Comparison of ENCODE assay signal across 19 cellular contexts in genomic region chr13:86877449-86877848, GRCh38.
"Had no signal": no experiment of that assay in that cellular context is flagged by ENCODE, and none has a peak within 500 bp of the region (broad histone marks: within the 10 kb centered on the region; RNA-seq: fewer than 3 reads in every experiment).

No MANE protein-coding gene starts in this region.

- FAIRE-seq: kidney had no signal

- H3K9me3 ChIP-seq: esophagus squamous epithelium, prostate gland, right lobe of liver, testis, tibial nerve had no signal

- ATAC-seq: foreskin keratinocyte; left cardiac atrium; natural killer cell treated with Interleukin-12 subunit alpha and Interleukin-12 subunit beta and Interleukin-15 and Interleukin-18, amount 100 ng/mL, for 72 hours; right lobe of liver; stimulated activated naive B cell treated with anti-CD40 and anti-IgM and Interleukin-4, amounts not matched to agents 10 μg/mL and 1 μg/mL and 100 μg/mL, for 72 hours; stimulated activated naive CD8-positive, alpha-beta T cell treated with anti-CD3 and anti-CD28 coated beads, Interleukin-15, amount 100 ng/mL, for 72 hours had no signal

- H3K4me1 ChIP-seq: esophagus squamous epithelium, foreskin keratinocyte, neural progenitor cell, parathyroid adenoma, prostate gland, right lobe of liver, testis, tibial nerve had no signal

- H3K4me3 ChIP-seq: esophagus squamous epithelium, neural progenitor cell, prostate gland, right lobe of liver, testis, tibial nerve had no signal

- DNase-seq: effector memory CD4-positive, alpha-beta T cell; esophagus squamous epithelium; foreskin keratinocyte; kidney; left cardiac atrium; occipital lobe; retina; right lobe of liver; stimulated activated CD4-positive, alpha-beta T cell treated with anti-CD3 and anti-CD28 coated beads, Interleukin-2, amount 100 ng/mL, for 24 hours; stimulated activated CD4-positive, alpha-beta T cell treated with anti-CD3 and anti-CD28 coated beads, Interleukin-4, amount 100 ng/mL, for 4 hours; stimulated activated naive B cell treated with anti-CD40 and anti-IgM and Interleukin-4, amounts not matched to agents 10 μg/mL and 1 μg/mL and 100 μg/mL, for 72 hours; stimulated activated naive CD8-positive, alpha-beta T cell treated with anti-CD3 and anti-CD28 coated beads, Interleukin-15, amount 100 ng/mL, for 72 hours; testis had no signal

- H2AFZ ChIP-seq: neural progenitor cell, parathyroid adenoma had no signal

- H3K36me3 ChIP-seq: esophagus squamous epithelium, neural progenitor cell, prostate gland, right lobe of liver, tibial nerve had no signal

- H3K27me3 ChIP-seq: esophagus squamous epithelium, foreskin keratinocyte, right lobe of liver, testis, tibial nerve had no signal

- H3K79me2 ChIP-seq: parathyroid adenoma had no signal

- H3K9ac ChIP-seq: neural progenitor cell, parathyroid adenoma had no signal

- H3K4me2 ChIP-seq: neural progenitor cell had no signal

- H3K27ac ChIP-seq: epithelial cell of prostate, esophagus squamous epithelium, foreskin keratinocyte, neural progenitor cell, parathyroid adenoma, prostate gland, right lobe of liver, testis, tibial nerve had no signal
